Comparison of ENCODE assay signal across 1 cellular context in genomic region chr1:89781494-89782126, GRCh38.
TF ChIP-seq lines count a peak whose summit lies in the region.

No MANE protein-coding gene starts in this region.

TF ChIP-seq in HepG2, 621 proteins besides CTCF, POLR2A, EP300 and RAD21:
- TF ChIP-seq ZBTB33 (CRISPR knock-in tag; IDR thresholded peaks at IDR 0.05) (no peak), ZNF264 (CRISPR knock-in tag; IDR thresholded peaks at IDR 0.05) (no peak), PAX8 (CRISPR knock-in tag; IDR thresholded peaks at IDR 0.05; ENCODE audit: borderline replicate concordance) (no peak), ZFP37 (CRISPR knock-in tag; IDR thresholded peaks at IDR 0.05; ENCODE audit: borderline replicate concordance) (no peak), ZNF33B (CRISPR knock-in tag; IDR thresholded peaks at IDR 0.05) (no peak), ZNF83 (CRISPR knock-in tag; IDR thresholded peaks at IDR 0.05; ENCODE audit: borderline replicate concordance) (no peak), TCF7L2 (IDR thresholded peaks at IDR 0.05; ENCODE audit: low read depth, low read length) (no peak), ZNF841 (CRISPR knock-in tag; IDR thresholded peaks at IDR 0.05; ENCODE audit: borderline replicate concordance) (no peak), ZNF407 (CRISPR knock-in tag; IDR thresholded peaks at IDR 0.05; ENCODE audit: not compliant biosample characterization) (no peak)
